1 cellular context compared by ENCODE assay signal in genomic region chr1:28129150-28129549, GRCh38.
TF ChIP-seq lines count a peak whose summit lies in the region.

No MANE protein-coding gene starts in this region.

TF ChIP-seq in H1, 55 proteins besides CTCF, POLR2A, EP300 and RAD21 (continued from another document):
- TF ChIP-seq RBBP5 (IDR thresholded peaks at IDR 0.05; ENCODE audit: borderline replicate concordance, low read depth, low read length) (no peak), TEAD4 (IDR thresholded peaks at IDR 0.05; ENCODE audit: low read depth, low read length) (no peak), SIRT6 (IDR thresholded peaks at IDR 0.05; ENCODE audit: low read length) (no peak), RXRA (IDR thresholded peaks at IDR 0.05; ENCODE audit: insufficient read depth, low read depth, low read length) (no peak), SAP30 (IDR thresholded peaks at IDR 0.05; ENCODE audit: insufficient read depth, insufficient replicate concordance, low read length) (no peak), SP4 (IDR thresholded peaks at IDR 0.05; ENCODE audit: low read length) (no peak)
TF ChIP-seq in H1: peak in this region for 0.
